In the genomic region with DNA sequence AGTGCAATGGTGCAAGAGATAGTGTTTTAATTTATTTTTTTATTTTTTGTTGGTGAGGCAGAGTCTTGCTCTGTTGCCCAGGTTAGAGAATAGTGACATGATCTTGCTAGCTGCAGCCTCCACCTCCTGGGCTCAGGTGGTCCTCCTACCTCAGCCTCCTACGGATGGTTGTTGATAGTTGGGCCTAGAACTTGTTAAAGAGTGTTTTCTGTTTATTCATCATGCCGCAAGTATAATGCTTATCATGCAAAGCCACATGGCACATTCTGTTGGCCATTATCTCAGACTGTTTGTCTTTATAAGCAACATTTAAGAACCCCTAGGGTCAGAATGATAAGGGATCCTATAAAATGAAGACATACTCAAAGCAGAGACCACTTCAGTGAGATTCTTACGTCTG, we compare ENCODE assay signal across 12 cellular contexts. TPM values are rescaled to one million over a fixed set of nuclear protein-coding genes. Genes with fewer than 3 reads are reported as not detected.
DNase-seq lines count a peak whose midpoint lies in the region; FAIRE-seq and TF ChIP-seq lines count a peak whose summit lies in the region.
"Had no signal": no experiment of that assay in that cellular context is flagged by ENCODE, and none has a peak within 500 bp of the region (broad histone marks: within the 10 kb centered on the region; RNA-seq: fewer than 3 reads in every experiment).

No MANE protein-coding gene starts in this region.

- WGBS in H1 (ENCODE audit: extremely low coverage in 1 of 2, insufficient coverage in 1 of 2, insufficient read length in 1 of 2, insufficient replicate concordance in 2 of 2, low coverage in 1 of 2, low lambda C conversion rate in 2 of 2, missing lambda C conversion rate in 1 of 2), 2 experiments, result 58% methylated on average over 3 of the region's 3 CpGs; no CpG with 5 or more reads in 1 of the 2 experiments
- no CpG with 5 or more reads among the region's 3 CpGs for WGBS in trophoblast cell (ENCODE audit: extremely low coverage, insufficient coverage, insufficient read length)
- WGBS in transverse colon (ENCODE audit: low coverage in 1 of 2), 2 donors, result 49 to 73% methylated on average over 2 to 3 of the region's 3 CpGs

- H3K14ac ChIP-seq in H1 (ENCODE audit: insufficient read length) (no peak overlapping the region), trophoblast cell (ENCODE audit: low read length) (no peak overlapping the region)

- no peak for TF ChIP-seq CTCF in H1 (IDR thresholded peaks at IDR 0.05; ENCODE audit: control extremely low read depth in 1 of 3, insufficient read depth in 1 of 3, low read depth in 1 of 3, low read length in 3 of 3)
- TF ChIP-seq CTCF in transverse colon (IDR thresholded peaks at IDR 0.05), result no peak

- H3K36me3 ChIP-seq in H1 (ENCODE audit: control insufficient read depth in 2 of 4, insufficient read depth in 4 of 4, low read length in 3 of 4) (peaks cover 0 to 3% (median 0%) of the 10 kb centered on the region in 4 experiments; a peak in 2 of 8 replicates), trophoblast cell (ENCODE audit: control insufficient read depth in 1 of 2, insufficient read depth in 2 of 2, low read length in 2 of 2) (peaks cover 0 to 6% of the 10 kb centered on the region in 2 experiments), transverse colon (peaks cover 0 to 3% (median 0%) of the 10 kb centered on the region in 4 donors)

- H3K79me1 ChIP-seq in H1 (ENCODE audit: low read depth, low read length) (peaks cover 5% of the 10 kb centered on the region; the same call in 1 of the 2 replicates), trophoblast cell (ENCODE audit: low read length) (peaks cover 5% of the 10 kb centered on the region)

- CTCF ChIA-PET in H1 (lab: Charles Lee; ENCODE audit: partially characterized antibody), result interaction anchor here (0.8 to 1.7 kb wide), 4 partner anchors 28 to 54 kb away, joined by 3 to 5 read pairs (median 4); no protein-coding TSS in a partner anchor

- H3K79me2 ChIP-seq in H1 (ENCODE audit: control insufficient read depth in 1 of 2, insufficient read depth in 2 of 2, low read length in 2 of 2) (peaks cover 12 to 56% of the 10 kb centered on the region in 2 experiments), trophoblast cell (ENCODE audit: control insufficient read depth, insufficient read depth, low read length, poor library complexity) (peaks cover 9% of the 10 kb centered on the region)

- H3K9me3 ChIP-seq in H1 (ENCODE audit: insufficient read depth in 2 of 2, low read depth in 1 of 2, low read length in 1 of 2), result no peaks in the 10 kb centered on the region
- peaks cover 3% of the 10 kb centered on the region for H3K9me3 ChIP-seq in trophoblast cell (ENCODE audit: insufficient read depth, low read depth, low read length)
- H3K9me3 ChIP-seq in transverse colon, result no peaks in the 10 kb centered on the region
- H3K9me3 ChIP-seq: left ventricle myocardium inferior had no signal

- TF ChIP-seq POLR2A in H1 (IDR thresholded peaks at IDR 0.05; ENCODE audit: control extremely low read depth in 1 of 2, low read depth in 2 of 2, low read length in 2 of 2) (no peak), GM12892 (IDR thresholded peaks at IDR 0.05; ENCODE audit: low read depth, low read length) (no peak), transverse colon (IDR thresholded peaks at IDR 0.05) (no peak)

- H3K9me3 Mint-ChIP-seq in activated T-cell treated with anti-CD3 and anti-CD28 coated beads, Interleukin-2, amount 50 U/mL, for 24 hours, result no peaks in the 10 kb centered on the region

- H3K9ac ChIP-seq in H1 (replicated peaks in 1 of 4; ENCODE audit: extremely low read depth in 1 of 4, low read depth in 3 of 4, low read length in 3 of 4) (no peak overlapping the region), trophoblast cell (ENCODE audit: low read length) (no peak overlapping the region)

- H3K27ac Mint-ChIP-seq in activated T-cell treated with anti-CD3 and anti-CD28 coated beads, Interleukin-2, amount 50 U/mL, for 24 hours, result peak overlapping the region; percentile 71

- no peak overlapping the region for H2BK20ac ChIP-seq in H1 (ENCODE audit: low read length)

- H4K20me1 ChIP-seq in H1 (replicated peaks in 1 of 2; ENCODE audit: control insufficient read depth in 1 of 2, insufficient read depth in 2 of 2, low read length in 2 of 2), result peaks cover 3 to 4% of the 10 kb centered on the region in 2 experiments

- H2BK120ac ChIP-seq in H1 (replicated peaks; ENCODE audit: low read depth, low read length) (no peak overlapping the region), trophoblast cell (ENCODE audit: insufficient read depth, low read length, poor library complexity) (no peak overlapping the region)

- H2BK12ac ChIP-seq in H1 (ENCODE audit: low read depth, low read length), result no peak overlapping the region
- H2BK12ac ChIP-seq in trophoblast cell (ENCODE audit: low read length), result no peak overlapping the region

- FAIRE-seq in H1 (lab: Jason Lieb, UNC), result no peak
- FAIRE-seq in GM12892 (lab: Jason Lieb, UNC), result no peak

- no peak overlapping the region for H4K5ac ChIP-seq in H1 (ENCODE audit: insufficient read length, low read depth, low read length)

- H3K18ac ChIP-seq in H1 (ENCODE audit: extremely low read depth, low read length) (no peak overlapping the region), trophoblast cell (ENCODE audit: low read length) (no peak overlapping the region)

- 0 out of 2 replicates have a peak, but pooled peaks cover 3% of the 10 kb centered on the region for H3K23me2 ChIP-seq in H1 (ENCODE audit: low read depth, low read length)

- H3K27ac ChIP-seq in H1 (ENCODE audit: low read depth, low read length) (no peak overlapping the region), trophoblast cell (ENCODE audit: low read depth, low read length) (no peak overlapping the region), transverse colon (no peak overlapping the region)
- H3K27ac ChIP-seq: left ventricle myocardium inferior had no signal

- POLR2A ChIA-PET in H1 (lab: Charles Lee; ENCODE audit: partially characterized antibody), result interaction anchor here (1.4 kb wide), 1 partner anchor 8 kb away, joined by 4 read pairs; no protein-coding TSS in a partner anchor

- H2BK5ac ChIP-seq in H1 (ENCODE audit: low read depth, low read length) (no peak overlapping the region), trophoblast cell (ENCODE audit: low read depth, low read length, poor library complexity) (no peak overlapping the region)

- H3K27me3 ChIP-seq in H1 (replicated peaks in 1 of 4; ENCODE audit: control insufficient read depth in 3 of 4, extremely low read depth in 1 of 4, insufficient read depth in 3 of 4, low read length in 3 of 4) (no peaks in the 10 kb centered on the region), trophoblast cell (ENCODE audit: insufficient read depth, low read length) (no peaks in the 10 kb centered on the region), transverse colon (no peaks in the 10 kb centered on the region)

- in situ Hi-C loops in transverse colon (cut with MboI; ENCODE audit: low pct_ligation_motif_present in 1 of 4, low pct_unique_long_range_greater_than_20kb in 1 of 4, low sequenced_read_pairs in 3 of 4), result loop anchor here in 1 of 4 donors (10.0 kb wide), 1 partner anchor 208 kb away; a partner anchor contains a TSS

- no peaks in the 10 kb centered on the region for H3K27me3 Mint-ChIP-seq in activated T-cell treated with anti-CD3 and anti-CD28 coated beads, Interleukin-2, amount 50 U/mL, for 24 hours

- TF ChIP-seq EP300 in H1 (IDR thresholded peaks at IDR 0.05; ENCODE audit: borderline replicate concordance in 1 of 2, low read depth in 2 of 2, low read length in 2 of 2) (no peak), transverse colon (IDR thresholded peaks at IDR 0.05; ENCODE audit: low read depth) (no peak)

- intact Hi-C loops in transverse colon (cut with DNase I; ENCODE audit: low total_unique reads), result loop anchor here (5.0 kb wide), 1 partner anchor 65 kb away; a partner anchor contains a TSS

- H3K4me1 ChIP-seq in H1 (replicated peaks in 1 of 4; ENCODE audit: control insufficient read depth in 3 of 4, insufficient read depth in 4 of 4, low read length in 3 of 4) (no peaks in the 10 kb centered on the region), trophoblast cell (ENCODE audit: control insufficient read depth in 1 of 2, insufficient read depth in 2 of 2, low read length in 2 of 2) (peaks cover 0 to 1% of the 10 kb centered on the region in 2 experiments), transverse colon (peaks cover 9 to 25% (median 12%) of the 10 kb centered on the region in 4 donors)

- no peak for TF ChIP-seq RAD21 in H1 (IDR thresholded peaks at IDR 0.05 in 1 of 2, conservative IDR thresholded peaks at IDR 0.05 in 1 of 2; ENCODE audit: low read depth in 2 of 2, low read length in 2 of 2)

- no peak overlapping the region for H4K8ac ChIP-seq in H1 (ENCODE audit: extremely low read depth, insufficient read depth, low read length)
- H4K8ac ChIP-seq in trophoblast cell (ENCODE audit: low read depth, low read length), result no peak overlapping the region

- H3K56ac ChIP-seq in H1 (replicated peaks; ENCODE audit: insufficient read length, low read depth, low read length), result no peak overlapping the region

- H2AFZ ChIP-seq in H1 (ENCODE audit: low read length) (no peak overlapping the region), trophoblast cell (ENCODE audit: insufficient read depth, low read length, poor library complexity) (no peak overlapping the region)

- no peak overlapping the region for H4K12ac ChIP-seq in trophoblast cell (ENCODE audit: low read depth, low read length)

- H2BK15ac ChIP-seq in H1 (ENCODE audit: low read length), result no peak overlapping the region

- peaks cover 56% of the 10 kb centered on the region for H3K4me1 Mint-ChIP-seq in activated T-cell treated with anti-CD3 and anti-CD28 coated beads, Interleukin-2, amount 50 U/mL, for 24 hours (ENCODE audit: low read depth)

- no peak overlapping the region for H4K91ac ChIP-seq in H1 (replicated peaks; ENCODE audit: insufficient read length, low read length)
- no peak overlapping the region for H4K91ac ChIP-seq in trophoblast cell (ENCODE audit: low read depth, low read length)

- no peak for DNase-seq in activated T-cell treated with anti-CD3 and anti-CD28 coated beads, Interleukin-2, amount 50 U/mL, for 24 hours
- DNase-seq in activated T-cell treated with anti-CD3 and anti-CD28 coated beads for 4 hours (no peak), OCI-M2 (lab: John Stamatoyannopoulos, UW; ENCODE audit: unreplicated experiment) (peak; percentile 16), H1 (ENCODE audit: low read depth in 1 of 2, low spot score in 2 of 2) (no peak), trophoblast cell (no peak), GM12892 (ENCODE audit: insufficient read length) (no peak), transverse colon (no peak), NOMO-1 treated with dmso at 0.1 percent for 144 hours (lab: John Stamatoyannopoulos, UW; ENCODE audit: unreplicated experiment) (no peak)
- DNase-seq: central memory CD4-positive, alpha-beta T cell; foreskin melanocyte; left ventricle myocardium inferior; NCI-H2029 had no signal

- H3K23ac ChIP-seq in H1 (ENCODE audit: insufficient read length) (no peak overlapping the region), trophoblast cell (ENCODE audit: low read length) (no peak overlapping the region)

- peaks cover 59% of the 10 kb centered on the region for H3K36me3 Mint-ChIP-seq in activated T-cell treated with anti-CD3 and anti-CD28 coated beads, Interleukin-2, amount 50 U/mL, for 24 hours (ENCODE audit: low read depth)

- no peak overlapping the region for H2AK5ac ChIP-seq in H1 (ENCODE audit: low read depth, low read length)
- no peak overlapping the region for H2AK5ac ChIP-seq in trophoblast cell (ENCODE audit: low read length)

- peak overlapping the region; percentile 94 for H3K4me3 Mint-ChIP-seq in activated T-cell treated with anti-CD3 and anti-CD28 coated beads, Interleukin-2, amount 50 U/mL, for 24 hours

- H3K4ac ChIP-seq in H1 (replicated peaks; ENCODE audit: insufficient read length, low read depth, low read length), result no peak overlapping the region
- peak overlapping the region; percentile 92 for H3K4ac ChIP-seq in trophoblast cell (ENCODE audit: low read depth, low read length)

- H3K4me2 ChIP-seq in H1 (ENCODE audit: insufficient read depth in 1 of 2, low read depth in 2 of 2, low read length in 2 of 2) (peak overlapping the region; percentile 87 to 90; a peak in 1 of 4 replicates), trophoblast cell (ENCODE audit: low read length) (no peak overlapping the region)

- H3K4me3 ChIP-seq in H1 (ENCODE audit: extremely low read depth in 1 of 4, insufficient read depth in 2 of 4, low read depth in 3 of 4, low read length in 4 of 4) (no peak overlapping the region), trophoblast cell (ENCODE audit: low read depth, low read length) (no peak overlapping the region), transverse colon (no peak overlapping the region)

RNA-seq across cellular contexts. Expression of a gene that starts 1.7 kb away (rescaled TPM):
- total RNA-seq in H1 (2021; fragmentation: NEBNext Ultra II Directional; extraction: Animal tissue kit (Norgen Biotek cat#: 25700)), result 57.3 and 61.2 TPM in 2 replicates
- 13.8 and 14.9 TPM in 2 replicates for polyA plus RNA-seq in H1 (2011; rRNA removed)
- polyA plus RNA-seq in H1 (2011; cell fraction: cytosol; rRNA removed), result 18.2 TPM
- polyA plus RNA-seq in H1 (2011; cell fraction: nucleus; rRNA removed), result 30.4 TPM
- polyA plus RNA-seq in H1 (2012, experiment 1 of 2), result 19.6 to 31.8 TPM (median 27.5 TPM) in 4 replicates
- polyA plus RNA-seq in H1 (2012, experiment 2 of 2), result 2.1 TPM
- 67.4 TPM for polyA plus RNA-seq in H1 (2013, experiment 1 of 2)
- 59.5 TPM for polyA plus RNA-seq in H1 (2013, experiment 2 of 2)
- polyA minus RNA-seq in H1 (2011; rRNA and poly(A)+ RNA removed), result 38.8 and 55.0 TPM in 2 replicates
- polyA minus RNA-seq in H1 (2011; cell fraction: cytosol; rRNA and poly(A)+ RNA removed), result 35.5 TPM
- 53.6 TPM for polyA minus RNA-seq in H1 (2011; cell fraction: nucleus; rRNA and poly(A)+ RNA removed)
- 57.3 and 59.1 TPM in 2 replicates for polyA plus RNA-seq in trophoblast cell (2013)
- 17.0 TPM for polyA plus RNA-seq in GM12892 (2012; ENCODE audit: missing spikeins)
- 10 to 100 TPM; 38.8 to 57.2 (median 52.2) TPM for total RNA-seq in transverse colon
